ENCODE assay signal across 19 cellular contexts in genomic region chr2:203261326-203262159, GRCh38. TPM values are rescaled to one million over a fixed set of nuclear protein-coding genes. Genes with fewer than 3 reads are reported as not detected.
A peak's percentile ranks its signal among the peaks of the same experiment; 100 is the strongest.
DNase-seq lines count a peak whose midpoint lies in the region; ATAC-seq and TF ChIP-seq lines count a peak whose summit lies in the region.
"Had no signal": no experiment of that assay in that cellular context is flagged by ENCODE, and none has a peak within 500 bp of the region (broad histone marks: within the 10 kb centered on the region; RNA-seq: fewer than 3 reads in every experiment).

No MANE protein-coding gene starts in this region.

- H3K36me3 Mint-ChIP-seq in activated CD4-positive, alpha-beta memory T cell treated with anti-CD3 and anti-CD28 coated beads, Interleukin-2, amount 10 ng/mL, durations not matched to agents 7 days and 5 days (ENCODE audit: low read depth) = peaks cover 27% of the 10 kb centered on the region
- H3K36me3 Mint-ChIP-seq in activated CD4-positive, alpha-beta memory T cell treated with anti-CD3 and anti-CD28 coated beads for 36 hours = peaks cover 25% of the 10 kb centered on the region
- peaks cover 30% of the 10 kb centered on the region for H3K36me3 Mint-ChIP-seq in neural progenitor cell

- TF ChIP-seq CTCF in NB4 (IDR thresholded peaks at IDR 0.05; ENCODE audit: low read depth, low read length) = no peak
- no peak for TF ChIP-seq CTCF in neural progenitor cell (IDR thresholded peaks at IDR 0.05)

- H3K27ac Mint-ChIP-seq in activated CD4-positive, alpha-beta memory T cell treated with anti-CD3 and anti-CD28 coated beads, Interleukin-2, amount 10 ng/mL, durations not matched to agents 7 days and 5 days = peak overlapping the region; percentile 16
- H3K27ac Mint-ChIP-seq in activated CD4-positive, alpha-beta memory T cell treated with anti-CD3 and anti-CD28 coated beads for 36 hours = no peak overlapping the region
- H3K27ac Mint-ChIP-seq in neural progenitor cell = no peak overlapping the region

- no peaks in the 10 kb centered on the region for H4K20me1 ChIP-seq in neural progenitor cell (ENCODE audit: low read depth)

- H3K9ac ChIP-seq in iPS-15b (ENCODE audit: low read depth, low read length) (peak overlapping the region; percentile 24), neural progenitor cell (no peak overlapping the region)
- H3K9ac ChIP-seq: BLaER1 had no signal

- peaks cover 4% of the 10 kb centered on the region for H3K4me1 ChIP-seq in iPS-15b (ENCODE audit: control insufficient read depth, insufficient read depth, low read length)
- no peaks in the 10 kb centered on the region for H3K4me1 ChIP-seq in neural progenitor cell
- H3K4me1 ChIP-seq: BLaER1, SJSA1 had no signal

- no peak overlapping the region for H3K4me2 ChIP-seq in neural progenitor cell
- H3K4me2 ChIP-seq: BLaER1, PC-9 had no signal

- H3K4me3 Mint-ChIP-seq in activated CD4-positive, alpha-beta memory T cell treated with anti-CD3 and anti-CD28 coated beads, Interleukin-2, amount 10 ng/mL, durations not matched to agents 7 days and 5 days = no peak overlapping the region
- no peak overlapping the region for H3K4me3 Mint-ChIP-seq in activated CD4-positive, alpha-beta memory T cell treated with anti-CD3 and anti-CD28 coated beads for 36 hours
- H3K4me3 Mint-ChIP-seq in neural progenitor cell = no peak overlapping the region
- H3K4me3 Mint-ChIP-seq: CD8-positive, alpha-beta memory T cell had no signal

- H3F3A ChIP-seq in neural progenitor cell (ENCODE audit: low read depth) = no peaks in the 10 kb centered on the region

- CTCF ChIA-PET in activated CD4-positive, alpha-beta memory T cell treated with anti-CD3 and anti-CD28 coated beads, Interleukin-2, amount 10 ng/mL, durations not matched to agents 7 days and 5 days (lab: Charles Lee) = interaction anchor here (0.8 kb wide), 1 partner anchor 391 kb away, joined by 3 read pairs; no protein-coding TSS in a partner anchor
- CTCF ChIA-PET in activated CD4-positive, alpha-beta memory T cell treated with anti-CD3 and anti-CD28 coated beads for 36 hours (lab: Charles Lee) = no interaction called here
- CTCF ChIA-PET in HEK293T (lab: Yijun Ruan, JAX) = interaction anchor here (0.6 kb wide), 1 partner anchor 79 kb away, joined by 3 read pairs; no protein-coding TSS in a partner anchor

- no peak overlapping the region for H2AFZ ChIP-seq in neural progenitor cell (replicated peaks)
- H2AFZ ChIP-seq: PC-9 had no signal

- no peaks in the 10 kb centered on the region for H3K27me3 ChIP-seq in iPS-15b (ENCODE audit: control insufficient read depth, insufficient read depth, low read length)
- no peaks in the 10 kb centered on the region for H3K27me3 ChIP-seq in neural progenitor cell
- H3K27me3 ChIP-seq: BLaER1, SJSA1 had no signal

- H3K4me3 ChIP-seq in NB4 (ENCODE audit: low read depth, low read length) = no peak overlapping the region
- no peak overlapping the region for H3K4me3 ChIP-seq in iPS-15b (ENCODE audit: low read depth, low read length)
- H3K4me3 ChIP-seq in neural progenitor cell = no peak overlapping the region
- H3K4me3 ChIP-seq: BLaER1, PC-9, SJSA1 had no signal

- intact Hi-C loops in activated CD4-positive, alpha-beta memory T cell treated with anti-CD3 and anti-CD28 coated beads for 36 hours (cut with micrococcal nuclease) = no loop called here

- no peaks in the 10 kb centered on the region for H3K9me3 ChIP-seq in iPS-15b (ENCODE audit: control insufficient read depth, insufficient read depth, low read length)
- no peaks in the 10 kb centered on the region for H3K9me3 ChIP-seq in neural progenitor cell (ENCODE audit: low read depth)
- H3K9me3 ChIP-seq: BLaER1, SJSA1 had no signal

- peaks cover 10% of the 10 kb centered on the region for H3K79me2 ChIP-seq in neural progenitor cell (ENCODE audit: low read depth)

- no peak for ATAC-seq in HG02678 (IDR thresholded peaks at IDR 0.05; ENCODE audit: unreplicated experiment)

- no peaks in the 10 kb centered on the region for H3K9me3 Mint-ChIP-seq in activated CD4-positive, alpha-beta memory T cell treated with anti-CD3 and anti-CD28 coated beads, Interleukin-2, amount 10 ng/mL, durations not matched to agents 7 days and 5 days
- H3K9me3 Mint-ChIP-seq in activated CD4-positive, alpha-beta memory T cell treated with anti-CD3 and anti-CD28 coated beads for 36 hours = no peaks in the 10 kb centered on the region
- H3K9me3 Mint-ChIP-seq in neural progenitor cell = no peaks in the 10 kb centered on the region
- H3K9me3 Mint-ChIP-seq: CD8-positive, alpha-beta memory T cell had no signal

- H3K4me1 Mint-ChIP-seq in activated CD4-positive, alpha-beta memory T cell treated with anti-CD3 and anti-CD28 coated beads, Interleukin-2, amount 10 ng/mL, durations not matched to agents 7 days and 5 days = no peaks in the 10 kb centered on the region
- H3K4me1 Mint-ChIP-seq in activated CD4-positive, alpha-beta memory T cell treated with anti-CD3 and anti-CD28 coated beads for 36 hours (ENCODE audit: low read depth) = peaks cover 10% of the 10 kb centered on the region
- H3K4me1 Mint-ChIP-seq in neural progenitor cell = peaks cover 4% of the 10 kb centered on the region

- no peaks in the 10 kb centered on the region for H3K36me3 ChIP-seq in iPS-15b (ENCODE audit: control insufficient read depth, insufficient read depth, low read length)
- H3K36me3 ChIP-seq in neural progenitor cell = peaks cover 11% of the 10 kb centered on the region

- no peak for DNase-seq in activated CD4-positive, alpha-beta memory T cell treated with anti-CD3 and anti-CD28 coated beads, Interleukin-2, amount 10 ng/mL, durations not matched to agents 7 days and 5 days
- no peak for DNase-seq in activated CD4-positive, alpha-beta memory T cell treated with anti-CD3 and anti-CD28 coated beads for 36 hours
- DNase-seq in NB4 (ENCODE audit: low read depth) = peak; percentile 17
- DNase-seq in neural progenitor cell (ENCODE audit: low spot score) = peak; percentile 4
- no peak for DNase-seq in NCI-H524 (lab: John Stamatoyannopoulos, UW)
- DNase-seq in HEK293T (ENCODE audit: extremely low spot score) = no peak
- DNase-seq: CD8-positive, alpha-beta memory T cell; GDM1; KG1; NCI-H1048; NCI-H1436 treated with DMSO at 0.1 percent for 48 hours; NCI-H2081; NCI-H510A; PC-9 had no signal

- no peak overlapping the region for H3K27ac ChIP-seq in neural progenitor cell
- H3K27ac ChIP-seq: BLaER1, HL-60, PC-9, SJSA1 had no signal

- no peak for TF ChIP-seq POLR2A in NB4 (IDR thresholded peaks at IDR 0.05; ENCODE audit: extremely low read depth, insufficient read length)

- POLR2A ChIA-PET in activated CD4-positive, alpha-beta memory T cell treated with anti-CD3 and anti-CD28 coated beads, Interleukin-2, amount 10 ng/mL, durations not matched to agents 7 days and 5 days (lab: Charles Lee) = interaction anchor here (1.4 kb wide), 1 partner anchor 22 kb away, joined by 7 read pairs; no protein-coding TSS in a partner anchor
- POLR2A ChIA-PET in activated CD4-positive, alpha-beta memory T cell treated with anti-CD3 and anti-CD28 coated beads for 36 hours (lab: Charles Lee) = no interaction called here
- POLR2A ChIA-PET in HEK293T (lab: Yijun Ruan, JAX) = interaction anchor here (2.1 kb wide), 1 partner anchor 22 kb away, joined by 7 read pairs; the partner anchor contains the start of gene CYP20A1

- H3K27me3 Mint-ChIP-seq in activated CD4-positive, alpha-beta memory T cell treated with anti-CD3 and anti-CD28 coated beads, Interleukin-2, amount 10 ng/mL, durations not matched to agents 7 days and 5 days = no peaks in the 10 kb centered on the region
- H3K27me3 Mint-ChIP-seq in activated CD4-positive, alpha-beta memory T cell treated with anti-CD3 and anti-CD28 coated beads for 36 hours = no peaks in the 10 kb centered on the region
- no peaks in the 10 kb centered on the region for H3K27me3 Mint-ChIP-seq in neural progenitor cell (ENCODE audit: insufficient read depth, low read depth)
- H3K27me3 Mint-ChIP-seq: CD8-positive, alpha-beta memory T cell had no signal

TF ChIP-seq in HEK293T, 16 proteins besides CTCF, POLR2A, EP300 and RAD21:
- TF ChIP-seq BHLHE40 (IDR thresholded peaks at IDR 0.05; ENCODE audit: borderline replicate concordance) (no peak), SP1 (IDR thresholded peaks at IDR 0.05) (no peak), HDGF (IDR thresholded peaks at IDR 0.05; ENCODE audit: borderline replicate concordance) (no peak), SUZ12 (IDR thresholded peaks at IDR 0.05) (no peak), TARDBP (IDR thresholded peaks at IDR 0.05) (no peak), FOXA1 (IDR thresholded peaks at IDR 0.05) (no peak), PKNOX1 (IDR thresholded peaks at IDR 0.05) (no peak), FOXM1 (IDR thresholded peaks at IDR 0.05; ENCODE audit: borderline replicate concordance) (no peak), CTBP1 (IDR thresholded peaks at IDR 0.05; ENCODE audit: borderline replicate concordance) (no peak), ZNF384 (IDR thresholded peaks at IDR 0.05) (no peak)
TF ChIP-seq in HEK293T: peak in this region for 0.

RNA-seq across cellular contexts. Expression of gene CYP20A1, which starts 22.7 kb away (rescaled TPM):
- total RNA-seq in activated CD4-positive, alpha-beta memory T cell treated with anti-CD3 and anti-CD28 coated beads, Interleukin-2, amount 10 ng/mL, durations not matched to agents 7 days and 5 days = 10 to 100 TPM; 18.9 to 21.6 TPM
- 10 to 100 TPM; 22.1 to 24.4 TPM for total RNA-seq in activated CD4-positive, alpha-beta memory T cell treated with anti-CD3 and anti-CD28 coated beads for 36 hours
- total RNA-seq in neural progenitor cell (ENCODE audit: low replicate concordance) = 15.1 and 17.8 TPM in 2 replicates

Comparison
In these comparisons a context has a peak if more than half of its experiments do, and no peak if none do; other contexts are left out.
1. DNase-seq: peak in NB4 (single experiment) and neural progenitor cell (single experiment); none in activated CD4-positive, alpha-beta memory T cell treated with anti-CD3 and anti-CD28 coated beads, Interleukin-2, amount 10 ng/mL, durations not matched to agents 7 days and 5 days (single experiment), activated CD4-positive, alpha-beta memory T cell treated with anti-CD3 and anti-CD28 coated beads for 36 hours (single experiment), NCI-H524 (0 of 2) and HEK293T (single experiment).